8 cellular contexts compared by ENCODE assay signal in genomic region chr4:15469402-15470148, GRCh38. TPM values are rescaled to one million over a fixed set of nuclear protein-coding genes. Genes with fewer than 3 reads are reported as not detected.
DNase-seq lines count a peak whose midpoint lies in the region; ATAC-seq and TF ChIP-seq lines count a peak whose summit lies in the region.

CC2D2A (plus strand) TSS chr4:15469882; CDS start chr4:15475933, 6,051 bp downstream.

- H2BK15ac ChIP-seq in neuronal stem cell (ENCODE audit: low read length): no peak within 1 kb of the TSS

- H3K9me3 ChIP-seq in neuronal stem cell (replicated peaks in 1 of 2; ENCODE audit: control insufficient read depth in 2 of 2, insufficient read depth in 1 of 2, low read depth in 1 of 2, low read length in 2 of 2): no peaks in the 10 kb centered on the region

- in situ Hi-C loops in GM13977 (cut with MboI; ENCODE audit: low pct_unique_long_range_greater_than_20kb, low sequenced_read_pairs, unreplicated experiment): loop anchor here (25.0 kb wide), 1 partner anchor 232 kb away; no protein-coding TSS in a partner anchor

- no peak within 1 kb of the TSS for H2BK5ac ChIP-seq in neuronal stem cell (ENCODE audit: low read length)

- no peak within 1 kb of the TSS for H3K4ac ChIP-seq in neuronal stem cell (ENCODE audit: low read length)

- H4K91ac ChIP-seq in neuronal stem cell (ENCODE audit: low read depth, low read length, poor library complexity): no peak within 1 kb of the TSS

- intact Hi-C loops in activated naive CD4-positive, alpha-beta T cell treated with anti-CD3 and anti-CD28 coated beads for 36 hours (cut with micrococcal nuclease): no loop called here

- H3K4me2 ChIP-seq in neuronal stem cell (ENCODE audit: insufficient read depth, low read length, poor library complexity, severe bottlenecking): peak within 1 kb of the TSS; percentile 42

- peak within 1 kb of the TSS; percentile 33 for H3K4me3 Mint-ChIP-seq in activated naive CD4-positive, alpha-beta T cell treated with anti-CD3 and anti-CD28 coated beads for 36 hours
- H3K4me3 Mint-ChIP-seq in activated naive CD4-positive, alpha-beta T cell treated with anti-CD3 and anti-CD28 coated beads, Interleukin-2, amount 10 ng/mL, durations not matched to agents 7 days and 5 days: no peak within 1 kb of the TSS
- H3K4me3 Mint-ChIP-seq in activated T-helper 17 cell treated with anti-CD3 and anti-CD28 coated beads, Interleukin-2, amount 50 U/mL, for 72 hours: peak within 1 kb of the TSS; percentile 71
- peak within 1 kb of the TSS; percentile 90 for H3K4me3 Mint-ChIP-seq in glutamatergic neuron (ENCODE audit: unreplicated experiment)

- H3K9me3 Mint-ChIP-seq in activated naive CD4-positive, alpha-beta T cell treated with anti-CD3 and anti-CD28 coated beads for 36 hours: no peaks in the 10 kb centered on the region
- H3K9me3 Mint-ChIP-seq in activated naive CD4-positive, alpha-beta T cell treated with anti-CD3 and anti-CD28 coated beads, Interleukin-2, amount 10 ng/mL, durations not matched to agents 7 days and 5 days: no peaks in the 10 kb centered on the region
- no peaks in the 10 kb centered on the region for H3K9me3 Mint-ChIP-seq in activated T-helper 17 cell treated with anti-CD3 and anti-CD28 coated beads, Interleukin-2, amount 50 U/mL, for 72 hours
- H3K9me3 Mint-ChIP-seq in glutamatergic neuron (ENCODE audit: unreplicated experiment): no peaks in the 10 kb centered on the region

- no peak within 1 kb of the TSS for H2BK12ac ChIP-seq in neuronal stem cell (ENCODE audit: low read length)

- H3K18ac ChIP-seq in neuronal stem cell (ENCODE audit: low read length): no peak within 1 kb of the TSS

- peaks cover 4 to 5% of the 10 kb centered on the region in 2 donors for H3K4me1 ChIP-seq in neuronal stem cell (ENCODE audit: control insufficient read depth in 2 of 2, insufficient read depth in 1 of 2, low read depth in 1 of 2, low read length in 2 of 2)

- no peak within 1 kb of the TSS for H4K8ac ChIP-seq in neuronal stem cell (ENCODE audit: low read depth, low read length)

- no peaks in the 10 kb centered on the region for H3K79me1 ChIP-seq in neuronal stem cell (ENCODE audit: low read depth, low read length)

- H3K27ac ChIP-seq in neuronal stem cell (replicated peaks; ENCODE audit: low read length): no peak within 1 kb of the TSS

- no peak for DNase-seq in activated naive CD4-positive, alpha-beta T cell treated with anti-CD3 and anti-CD28 coated beads for 36 hours
- no peak for DNase-seq in activated naive CD4-positive, alpha-beta T cell treated with anti-CD3 and anti-CD28 coated beads, Interleukin-2, amount 10 ng/mL, durations not matched to agents 7 days and 5 days
- DNase-seq in glutamatergic neuron (peak; percentile 18), neuronal stem cell (ENCODE audit: low spot score) (peak; percentile 29), GM13977 (ENCODE audit: low spot score) (no peak), activated gamma-delta T cell treated with Interleukin-2 at 50 U/mL for 16 hours (no peak)
- no peak for DNase-seq in activated CD4-positive, alpha-beta T cell treated with anti-CD3 and anti-CD28 coated beads, Interleukin-2, amount 50 U/mL, for 48 hours

- H2AFZ ChIP-seq in neuronal stem cell (ENCODE audit: low read length): peak within 1 kb of the TSS; percentile 80

- no peaks in the 10 kb centered on the region for H3K36me3 Mint-ChIP-seq in activated naive CD4-positive, alpha-beta T cell treated with anti-CD3 and anti-CD28 coated beads for 36 hours (ENCODE audit: low read depth)
- H3K36me3 Mint-ChIP-seq in activated naive CD4-positive, alpha-beta T cell treated with anti-CD3 and anti-CD28 coated beads, Interleukin-2, amount 10 ng/mL, durations not matched to agents 7 days and 5 days: no peaks in the 10 kb centered on the region
- no peaks in the 10 kb centered on the region for H3K36me3 Mint-ChIP-seq in activated T-helper 17 cell treated with anti-CD3 and anti-CD28 coated beads, Interleukin-2, amount 50 U/mL, for 72 hours (ENCODE audit: low read depth)
- no peaks in the 10 kb centered on the region for H3K36me3 Mint-ChIP-seq in glutamatergic neuron (ENCODE audit: unreplicated experiment)

- no peak within 1 kb of the TSS for H2AK5ac ChIP-seq in neuronal stem cell (ENCODE audit: low read depth, low read length)

- no peaks in the 10 kb centered on the region for H3K27me3 ChIP-seq in neuronal stem cell (ENCODE audit: control insufficient read depth in 3 of 3, insufficient read depth in 3 of 3, low read depth in 1 of 3, low read length in 3 of 3)

- H3K36me3 ChIP-seq in neuronal stem cell (replicated peaks in 1 of 2; ENCODE audit: control insufficient read depth in 2 of 2, insufficient read depth in 2 of 2, low read length in 2 of 2): no peaks in the 10 kb centered on the region

- peak within 1 kb of the TSS; percentile 43 to 53 for H3K4me3 ChIP-seq in neuronal stem cell (ENCODE audit: low read length in 2 of 2)

- no peak within 1 kb of the TSS for H3K23ac ChIP-seq in neuronal stem cell (ENCODE audit: low read depth, low read length, poor library complexity)

- no CpG with 5 or more reads among the region's 15 CpGs for WGBS in neuronal stem cell (ENCODE audit: extremely low coverage in 2 of 2, insufficient read length in 2 of 2, insufficient replicate concordance in 1 of 2), 2 donors

- no peak for TF ChIP-seq CTCF in glutamatergic neuron (IDR thresholded peaks at IDR 0.05; ENCODE audit: partially characterized antibody, unreplicated experiment)
- no peak for TF ChIP-seq CTCF in GM13977 (IDR thresholded peaks at IDR 0.05; ENCODE audit: extremely low read depth, insufficient read depth, missing control alignments)

- no peak within 1 kb of the TSS for H3K14ac ChIP-seq in neuronal stem cell (ENCODE audit: low read length)

- no peak within 1 kb of the TSS for H3K9ac ChIP-seq in neuronal stem cell (ENCODE audit: low read depth, low read length, poor library complexity)

- CTCF ChIA-PET in activated naive CD4-positive, alpha-beta T cell treated with anti-CD3 and anti-CD28 coated beads for 36 hours (lab: Charles Lee): interaction anchor here (0.5 to 1.9 kb wide), 7 partner anchors 9 to 288 kb away, joined by 3 to 19 read pairs (median 4); no protein-coding TSS in a partner anchor
- CTCF ChIA-PET in activated naive CD4-positive, alpha-beta T cell treated with anti-CD3 and anti-CD28 coated beads, Interleukin-2, amount 10 ng/mL, durations not matched to agents 7 days and 5 days (lab: Charles Lee): interaction anchor here (1.0 to 3.5 kb wide), 3 partner anchors 11 to 74 kb away, joined by 3 to 29 read pairs (median 3); no protein-coding TSS in a partner anchor

- H3K4me1 Mint-ChIP-seq in activated naive CD4-positive, alpha-beta T cell treated with anti-CD3 and anti-CD28 coated beads for 36 hours (ENCODE audit: low read depth): peaks cover 7% of the 10 kb centered on the region
- H3K4me1 Mint-ChIP-seq in activated naive CD4-positive, alpha-beta T cell treated with anti-CD3 and anti-CD28 coated beads, Interleukin-2, amount 10 ng/mL, durations not matched to agents 7 days and 5 days: peaks cover 12% of the 10 kb centered on the region
- H3K4me1 Mint-ChIP-seq in activated T-helper 17 cell treated with anti-CD3 and anti-CD28 coated beads, Interleukin-2, amount 50 U/mL, for 72 hours: peaks cover 6% of the 10 kb centered on the region
- H3K4me1 Mint-ChIP-seq in glutamatergic neuron (ENCODE audit: low read depth, unreplicated experiment): peaks cover 5% of the 10 kb centered on the region

- H3K27ac Mint-ChIP-seq in activated naive CD4-positive, alpha-beta T cell treated with anti-CD3 and anti-CD28 coated beads for 36 hours: no peak within 1 kb of the TSS
- H3K27ac Mint-ChIP-seq in activated naive CD4-positive, alpha-beta T cell treated with anti-CD3 and anti-CD28 coated beads, Interleukin-2, amount 10 ng/mL, durations not matched to agents 7 days and 5 days: no peak within 1 kb of the TSS
- peak within 1 kb of the TSS; percentile 30 for H3K27ac Mint-ChIP-seq in activated T-helper 17 cell treated with anti-CD3 and anti-CD28 coated beads, Interleukin-2, amount 50 U/mL, for 72 hours
- H3K27ac Mint-ChIP-seq in glutamatergic neuron (ENCODE audit: unreplicated experiment): peak within 1 kb of the TSS; percentile 59

- H3K27me3 Mint-ChIP-seq in activated naive CD4-positive, alpha-beta T cell treated with anti-CD3 and anti-CD28 coated beads for 36 hours (ENCODE audit: low read depth): no peaks in the 10 kb centered on the region
- peaks cover 4% of the 10 kb centered on the region for H3K27me3 Mint-ChIP-seq in activated naive CD4-positive, alpha-beta T cell treated with anti-CD3 and anti-CD28 coated beads, Interleukin-2, amount 10 ng/mL, durations not matched to agents 7 days and 5 days
- H3K27me3 Mint-ChIP-seq in activated T-helper 17 cell treated with anti-CD3 and anti-CD28 coated beads, Interleukin-2, amount 50 U/mL, for 72 hours: no peaks in the 10 kb centered on the region
- H3K27me3 Mint-ChIP-seq in glutamatergic neuron (ENCODE audit: unreplicated experiment): no peaks in the 10 kb centered on the region

- ATAC-seq in activated T-helper 17 cell treated with anti-CD3 and anti-CD28 coated beads, Interleukin-2, amount 50 U/mL, for 72 hours (replicated peaks): peak; percentile 31

- H2BK120ac ChIP-seq in neuronal stem cell (ENCODE audit: low read depth, low read length): no peak within 1 kb of the TSS

RNA-seq across cellular contexts. Expression of gene CC2D2A, which starts in this region (rescaled TPM):
- total RNA-seq in activated naive CD4-positive, alpha-beta T cell treated with anti-CD3 and anti-CD28 coated beads for 36 hours: not detected
- not detected for total RNA-seq in activated T-helper 17 cell treated with anti-CD3 and anti-CD28 coated beads, Interleukin-2, amount 50 U/mL, for 72 hours
- 13.3 TPM for total RNA-seq in glutamatergic neuron (ENCODE audit: unreplicated experiment)
- 15.1 TPM for polyA plus RNA-seq in neuronal stem cell (2013, experiment 1 of 2)
- polyA plus RNA-seq in neuronal stem cell (2013, experiment 2 of 2): 15.2 TPM

Comparison
In these comparisons a context has a peak if more than half of its experiments do, and no peak if none do; other contexts are left out.
1. RNA of gene CC2D2A (total RNA-seq): 13.3 TPM in glutamatergic neuron (single experiment); not detected in activated naive CD4-positive, alpha-beta T cell treated with anti-CD3 and anti-CD28 coated beads for 36 hours and not detected in activated T-helper 17 cell treated with anti-CD3 and anti-CD28 coated beads, Interleukin-2, amount 50 U/mL, for 72 hours; every median in the first group is over 10 times any median in the second.
2. Peak in ATAC-seq in activated T-helper 17 cell treated with anti-CD3 and anti-CD28 coated beads, Interleukin-2, amount 50 U/mL, for 72 hours; RNA of the gene not detected or under 1 TPM.
3. DNase-seq: peak in glutamatergic neuron (single experiment) and neuronal stem cell (single experiment); none in activated naive CD4-positive, alpha-beta T cell treated with anti-CD3 and anti-CD28 coated beads for 36 hours (single experiment), activated naive CD4-positive, alpha-beta T cell treated with anti-CD3 and anti-CD28 coated beads, Interleukin-2, amount 10 ng/mL, durations not matched to agents 7 days and 5 days (single experiment), GM13977 (single experiment), activated gamma-delta T cell treated with Interleukin-2 at 50 U/mL for 16 hours (single experiment) and activated CD4-positive, alpha-beta T cell treated with anti-CD3 and anti-CD28 coated beads, Interleukin-2, amount 50 U/mL, for 48 hours (0 of 2).
4. H3K27ac Mint-ChIP-seq: peak in activated T-helper 17 cell treated with anti-CD3 and anti-CD28 coated beads, Interleukin-2, amount 50 U/mL, for 72 hours (single experiment) and glutamatergic neuron (single experiment); none in activated naive CD4-positive, alpha-beta T cell treated with anti-CD3 and anti-CD28 coated beads for 36 hours (single experiment) and activated naive CD4-positive, alpha-beta T cell treated with anti-CD3 and anti-CD28 coated beads, Interleukin-2, amount 10 ng/mL, durations not matched to agents 7 days and 5 days (single experiment).